ENCODE assay signal across 11 cellular contexts in the genomic region with DNA sequence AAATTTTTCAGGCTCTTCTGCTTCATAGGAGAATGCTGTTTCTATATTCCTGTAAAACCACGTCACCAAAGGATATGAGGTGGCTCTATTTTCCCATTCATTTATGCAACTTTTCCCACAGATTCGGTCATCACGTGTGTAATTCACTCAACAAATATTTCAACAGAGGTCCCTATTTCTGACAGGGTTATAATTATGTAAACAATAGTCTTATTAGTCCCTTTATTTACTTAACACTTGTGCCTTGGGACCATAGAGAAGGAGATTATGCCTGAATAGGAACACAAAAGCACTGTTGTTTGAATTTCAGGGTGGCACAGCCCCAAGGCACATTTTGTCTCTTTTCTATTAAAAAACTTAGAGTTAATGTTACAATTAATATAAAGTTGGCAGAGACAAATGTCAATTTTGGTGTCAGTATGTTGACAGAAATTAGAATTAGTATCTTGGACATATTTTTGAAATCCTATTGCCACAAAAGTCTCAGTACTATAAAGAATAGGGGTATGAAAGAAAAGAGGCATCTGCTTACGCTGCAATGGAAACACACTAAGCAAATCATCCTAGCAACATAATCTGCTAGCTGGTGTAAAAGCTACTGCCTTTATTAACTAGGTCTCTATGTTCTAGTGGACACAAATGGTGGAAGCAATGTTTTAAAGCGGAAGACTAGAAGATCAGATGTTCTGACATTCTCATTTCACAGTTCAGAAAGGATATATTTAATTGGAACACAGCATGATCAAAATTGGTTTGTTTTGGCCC.
DNase-seq lines count a peak whose midpoint lies in the region; ATAC-seq and TF ChIP-seq lines count a peak whose summit lies in the region.
"Had no signal": no experiment of that assay in that cellular context is flagged by ENCODE, and none has a peak within 500 bp of the region (broad histone marks: within the 10 kb centered on the region; RNA-seq: fewer than 3 reads in every experiment).

No MANE protein-coding gene starts in this region.

- H3K4me1 ChIP-seq in testis: no peaks in the 10 kb centered on the region
- H3K4me1 ChIP-seq: breast epithelium had no signal

- peaks cover 0 to 2% (median 0%) of the 10 kb centered on the region in 3 donors for H3K27me3 Mint-ChIP-seq in CD14-positive monocyte (ENCODE audit: low read depth in 3 of 3)
- H3K27me3 Mint-ChIP-seq: T-cell had no signal

- intact Hi-C loops in testis (cut with DNase I; ENCODE audit: low total_unique reads) (no loop called here), CD14-positive monocyte (cut with micrococcal nuclease) (loop anchor here in 1 of 2 donors (10.0 kb wide), 1 partner anchor 360 kb away; no protein-coding TSS in a partner anchor)

- H3K36me3 ChIP-seq in testis (ENCODE audit: low read depth, missing control alignments): no peaks in the 10 kb centered on the region
- H3K36me3 ChIP-seq: breast epithelium had no signal

- H3K4me1 Mint-ChIP-seq in CD14-positive monocyte: peaks cover 17% of the 10 kb centered on the region
- H3K4me1 Mint-ChIP-seq: T-cell had no signal

- H3K9me3 Mint-ChIP-seq in CD14-positive monocyte: no peaks in the 10 kb centered on the region
- H3K9me3 Mint-ChIP-seq: T-cell had no signal

- H3K27ac Mint-ChIP-seq in CD14-positive monocyte: peak overlapping the region in 1 of 7 donors; percentile 38
- H3K27ac Mint-ChIP-seq: T-cell had no signal

- ATAC-seq in GM21576 (IDR thresholded peaks at IDR 0.05; ENCODE audit: unreplicated experiment): no peak
- ATAC-seq: HCT116, T-cell had no signal

- H3K27me3 ChIP-seq in testis: no peaks in the 10 kb centered on the region
- H3K27me3 ChIP-seq: breast epithelium had no signal

- H3K4me3 Mint-ChIP-seq in CD14-positive monocyte: no peak overlapping the region
- H3K4me3 Mint-ChIP-seq: T-cell had no signal

- TF ChIP-seq POLR2A in testis (IDR thresholded peaks at IDR 0.05): no peak

- peaks cover 17 to 30% of the 10 kb centered on the region in 2 donors for H3K36me3 Mint-ChIP-seq in CD14-positive monocyte

- no peaks in the 10 kb centered on the region for H3K9me3 ChIP-seq in testis
- H3K9me3 ChIP-seq: breast epithelium had no signal

- no peak overlapping the region for H3K4me3 ChIP-seq in testis
- H3K4me3 ChIP-seq: breast epithelium had no signal

- WGBS in testis, 2 donors: 76% methylated on average over 5 of the region's 5 CpGs

- TF ChIP-seq CTCF in testis (IDR thresholded peaks at IDR 0.05): no peak
- TF ChIP-seq CTCF in CD14-positive monocyte (IDR thresholded peaks at IDR 0.05): no peak

- DNase-seq in NCI-H2227 (lab: John Stamatoyannopoulos, UW; ENCODE audit: unreplicated experiment) (peak; percentile 12), NCI-H2227 treated with DMSO at 0.1 percent for 48 hours (lab: John Stamatoyannopoulos, UW) (no peak), NCI-H774 (lab: John Stamatoyannopoulos, UW) (peak; percentile 90), fibroblast of peridontal ligament (ENCODE audit: extremely low read depth) (peak; percentile 61), testis (peak; percentile 35), CD14-positive monocyte (ENCODE audit: low spot score) (no peak), DMS114 treated with DMSO at 0.1 percent for 48 hours (lab: John Stamatoyannopoulos, UW; ENCODE audit: unreplicated experiment) (no peak)
- DNase-seq: T-cell had no signal

- H3K27ac ChIP-seq in testis: peak overlapping the region in 1 of 2 donors; percentile 46
- H3K27ac ChIP-seq: breast epithelium had no signal

Comparison
In these comparisons a context has a peak if more than half of its experiments do, and no peak if none do; other contexts are left out.
1. DNase-seq: peak in NCI-H2227 (single experiment), NCI-H774 (single experiment), fibroblast of peridontal ligament (single experiment) and testis (single experiment); none in NCI-H2227 treated with DMSO at 0.1 percent for 48 hours (single experiment), CD14-positive monocyte (single experiment) and DMS114 treated with DMSO at 0.1 percent for 48 hours (single experiment).